Comparison of ENCODE assay signal across 28 cellular contexts in genomic region chr3:62718011-62718410, GRCh38.
"Had no signal": no experiment of that assay in that cellular context is flagged by ENCODE, and none has a peak within 500 bp of the region (broad histone marks: within the 10 kb centered on the region; RNA-seq: fewer than 3 reads in every experiment).

No MANE protein-coding gene starts in this region.

- H3K36me3 ChIP-seq: heart right ventricle, left ventricle myocardium inferior, sigmoid colon, uterus had no signal

- H3K4me3 ChIP-seq: heart right ventricle, left ventricle myocardium inferior, lung, mucosa of descending colon, sigmoid colon, smooth muscle cell, uterus had no signal

- H3K9me3 Mint-ChIP-seq: activated B cell treated with CpG ODN at 0.5 μM for 24 hours; activated naive CD4-positive, alpha-beta T cell treated with anti-CD3 and anti-CD28 coated beads for 36 hours; activated naive CD8-positive, alpha-beta T cell treated with anti-CD3 and anti-CD28 coated beads, Interleukin-2, amount 10 ng/mL, durations not matched to agents 7 days and 5 days; activated T-helper 1 cell treated with anti-CD3 and anti-CD28 coated beads, Interleukin-12 subunit alpha, Interleukin-12 subunit beta, Interleukin-2, Interleukin-4 antibody, amounts not matched to agents 30 ng/mL and 10 ng/mL and 1 ng/mL, durations not matched to agents 14 hours and 24 hours and 36 hours; stimulated activated memory B cell treated with anti-CD40 and anti-IgM and Interleukin-4, amounts not matched to agents 10 μg/mL and 1 μg/mL and 100 μg/mL, for 72 hours; T-helper 2 cell treated with Interferon-gamma antibody and Interleukin-4, amounts not matched to agents 5 μg/mL and 100 μg/mL, for 36 hours; type B pancreatic cell had no signal

- H3K36me3 Mint-ChIP-seq: activated naive CD8-positive, alpha-beta T cell treated with anti-CD3 and anti-CD28 coated beads, Interleukin-2, amount 10 ng/mL, durations not matched to agents 7 days and 5 days; stimulated activated memory B cell treated with anti-CD40 and anti-IgM and Interleukin-4, amounts not matched to agents 10 μg/mL and 1 μg/mL and 100 μg/mL, for 72 hours; type B pancreatic cell had no signal

- H3K4me3 Mint-ChIP-seq: activated B cell treated with CpG ODN at 0.5 μM for 24 hours; activated CD4-positive, alpha-beta T cell treated with anti-CD3 and anti-CD28 coated beads for 36 hours; activated naive CD4-positive, alpha-beta T cell treated with anti-CD3 and anti-CD28 coated beads for 36 hours; activated naive CD8-positive, alpha-beta T cell treated with anti-CD3 and anti-CD28 coated beads, Interleukin-2, amount 10 ng/mL, durations not matched to agents 7 days and 5 days; activated T-helper 1 cell treated with anti-CD3 and anti-CD28 coated beads, Interleukin-12 subunit alpha, Interleukin-12 subunit beta, Interleukin-2, Interleukin-4 antibody, amounts not matched to agents 30 ng/mL and 10 ng/mL and 1 ng/mL, durations not matched to agents 14 hours and 24 hours and 36 hours; natural killer cell treated with Interleukin-12 subunit alpha and Interleukin-12 subunit beta and Interleukin-15 and Interleukin-18, amount 100 ng/mL, for 72 hours; stimulated activated memory B cell treated with anti-CD40 and anti-IgM and Interleukin-4, amounts not matched to agents 10 μg/mL and 1 μg/mL and 100 μg/mL, for 72 hours; stimulated activated naive CD8-positive, alpha-beta T cell treated with anti-CD3 and anti-CD28 coated beads, Interleukin-15, amount 100 ng/mL, for 72 hours; T-helper 2 cell treated with Interferon-gamma antibody and Interleukin-4, amounts not matched to agents 5 μg/mL and 100 μg/mL, for 36 hours; type B pancreatic cell had no signal

- H3K4me2 ChIP-seq: smooth muscle cell had no signal

- ATAC-seq: activated CD4-positive, alpha-beta T cell treated with anti-CD3 and anti-CD28 coated beads for 36 hours; heart right ventricle; mucosa of descending colon; natural killer cell treated with Interleukin-12 subunit alpha and Interleukin-12 subunit beta and Interleukin-15 and Interleukin-18, amount 100 ng/mL, for 72 hours; stimulated activated memory B cell treated with anti-CD40 and anti-IgM and Interleukin-4, amounts not matched to agents 10 μg/mL and 1 μg/mL and 100 μg/mL, for 72 hours; stimulated activated naive CD8-positive, alpha-beta T cell treated with anti-CD3 and anti-CD28 coated beads, Interleukin-15, amount 100 ng/mL, for 72 hours had no signal

- H3K27me3 Mint-ChIP-seq: activated B cell treated with CpG ODN at 0.5 μM for 24 hours; natural killer cell treated with Interleukin-12 subunit alpha and Interleukin-12 subunit beta and Interleukin-15 and Interleukin-18, amount 100 ng/mL, for 72 hours; stimulated activated memory B cell treated with anti-CD40 and anti-IgM and Interleukin-4, amounts not matched to agents 10 μg/mL and 1 μg/mL and 100 μg/mL, for 72 hours; stimulated activated naive CD8-positive, alpha-beta T cell treated with anti-CD3 and anti-CD28 coated beads, Interleukin-15, amount 100 ng/mL, for 72 hours had no signal

- H3K27ac ChIP-seq: heart right ventricle, left ventricle myocardium inferior, sigmoid colon, uterus had no signal

- H3K4me1 ChIP-seq: heart right ventricle, left ventricle myocardium inferior, sigmoid colon, uterus had no signal

- H3K27me3 ChIP-seq: heart right ventricle, uterus had no signal

- H3K9me3 ChIP-seq: heart right ventricle, left ventricle myocardium inferior, mucosa of descending colon, sigmoid colon, uterus had no signal

- H3K4me1 Mint-ChIP-seq: activated B cell treated with CpG ODN at 0.5 μM for 24 hours; activated CD4-positive, alpha-beta T cell treated with anti-CD3 and anti-CD28 coated beads for 36 hours; activated naive CD8-positive, alpha-beta T cell treated with anti-CD3 and anti-CD28 coated beads, Interleukin-2, amount 10 ng/mL, durations not matched to agents 7 days and 5 days; stimulated activated memory B cell treated with anti-CD40 and anti-IgM and Interleukin-4, amounts not matched to agents 10 μg/mL and 1 μg/mL and 100 μg/mL, for 72 hours; stimulated activated naive CD8-positive, alpha-beta T cell treated with anti-CD3 and anti-CD28 coated beads, Interleukin-15, amount 100 ng/mL, for 72 hours had no signal

- H3K27ac Mint-ChIP-seq: activated B cell treated with CpG ODN at 0.5 μM for 24 hours; activated CD4-positive, alpha-beta T cell treated with anti-CD3 and anti-CD28 coated beads for 36 hours; activated naive CD4-positive, alpha-beta T cell treated with anti-CD3 and anti-CD28 coated beads for 36 hours; activated naive CD8-positive, alpha-beta T cell treated with anti-CD3 and anti-CD28 coated beads, Interleukin-2, amount 10 ng/mL, durations not matched to agents 7 days and 5 days; activated T-helper 1 cell treated with anti-CD3 and anti-CD28 coated beads, Interleukin-12 subunit alpha, Interleukin-12 subunit beta, Interleukin-2, Interleukin-4 antibody, amounts not matched to agents 30 ng/mL and 10 ng/mL and 1 ng/mL, durations not matched to agents 14 hours and 24 hours and 36 hours; natural killer cell treated with Interleukin-12 subunit alpha and Interleukin-12 subunit beta and Interleukin-15 and Interleukin-18, amount 100 ng/mL, for 72 hours; stimulated activated memory B cell treated with anti-CD40 and anti-IgM and Interleukin-4, amounts not matched to agents 10 μg/mL and 1 μg/mL and 100 μg/mL, for 72 hours; stimulated activated naive CD8-positive, alpha-beta T cell treated with anti-CD3 and anti-CD28 coated beads, Interleukin-15, amount 100 ng/mL, for 72 hours; T-helper 2 cell treated with Interferon-gamma antibody and Interleukin-4, amounts not matched to agents 5 μg/mL and 100 μg/mL, for 36 hours; type B pancreatic cell had no signal

- DNase-seq: activated B cell treated with CpG ODN at 0.5 μM for 24 hours; activated CD4-positive, alpha-beta T cell treated with anti-CD3 and anti-CD28 coated beads for 36 hours; activated effector memory CD4-positive, alpha-beta T cell treated with anti-CD3 and anti-CD28 coated beads, Interleukin-2, amount 50 U/mL, for 16 hours; activated naive CD4-positive, alpha-beta T cell treated with anti-CD3 and anti-CD28 coated beads for 36 hours; activated naive CD8-positive, alpha-beta T cell treated with anti-CD3 and anti-CD28 coated beads, Interleukin-2, amount 10 ng/mL, durations not matched to agents 7 days and 5 days; amniotic stem cell; dermis blood vessel endothelial cell; effector CD4-positive, alpha-beta T cell; erythroblast; heart right ventricle; kidney glomerular epithelial cell; left ventricle myocardium inferior; mucosa of descending colon; sigmoid colon; stimulated activated CD4-positive, alpha-beta T cell treated with anti-CD3 and anti-CD28 coated beads, Interleukin-1b, Interleukin-23, amount 100 ng/mL, for 48 hours; stimulated activated CD4-positive, alpha-beta T cell treated with anti-CD3 and anti-CD28 coated beads, Interleukin-4, amount 100 ng/mL, for 4 hours; stimulated activated CD8-positive, alpha-beta memory T cell treated with anti-CD3 and anti-CD28 coated beads, Interleukin-4, amount 100 ng/mL, for 48 hours; stimulated activated naive CD8-positive, alpha-beta T cell treated with anti-CD3 and anti-CD28 coated beads, Interleukin-15, amount 100 ng/mL, for 72 hours; substantia nigra; T-helper 1 cell; uterus had no signal
